In genomic region chr7:22934473-22935065, GRCh38 we compare ENCODE assay signal across 17 cellular contexts.
A peak's percentile ranks its signal among the peaks of the same experiment; 100 is the strongest.
DNase-seq lines count a peak whose midpoint lies in the region; ATAC-seq and TF ChIP-seq lines count a peak whose summit lies in the region.
"Had no signal": no experiment of that assay in that cellular context is flagged by ENCODE, and none has a peak within 500 bp of the region (broad histone marks: within the 10 kb centered on the region; RNA-seq: fewer than 3 reads in every experiment).

No MANE protein-coding gene starts in this region.

- no peak for TF ChIP-seq CTCF in epithelial cell of esophagus (IDR thresholded peaks at IDR 0.05; ENCODE audit: insufficient read depth, low read depth, low read length, missing control alignments)
- no peak for TF ChIP-seq CTCF in nephron progenitor cell (IDR thresholded peaks at IDR 0.05)
- TF ChIP-seq CTCF in GM10266 (IDR thresholded peaks at IDR 0.05; ENCODE audit: control insufficient read depth, insufficient read depth, low read depth, missing control alignments): no peak

- H3K27ac Mint-ChIP-seq in nephron progenitor cell: peak overlapping the region; percentile 76
- H3K27ac Mint-ChIP-seq: activated naive CD8-positive, alpha-beta T cell treated with anti-CD3 and anti-CD28 coated beads, Interleukin-2, amount 10 ng/mL, durations not matched to agents 7 days and 5 days; activated T-cell treated with anti-CD3 and anti-CD28 coated beads, Interleukin-2, amount 50 U/mL, for 72 hours; stimulated activated naive CD8-positive, alpha-beta T cell treated with anti-CD3 and anti-CD28 coated beads, Interleukin-15, Interleukin-2, amounts not matched to agents 100 ng/mL and 50 ng/mL, for 24 hours had no signal

- H3K4me3 Mint-ChIP-seq in nephron progenitor cell: no peak overlapping the region
- H3K4me3 Mint-ChIP-seq: activated naive CD8-positive, alpha-beta T cell treated with anti-CD3 and anti-CD28 coated beads, Interleukin-2, amount 10 ng/mL, durations not matched to agents 7 days and 5 days; activated T-cell treated with anti-CD3 and anti-CD28 coated beads, Interleukin-2, amount 50 U/mL, for 72 hours; stimulated activated naive CD8-positive, alpha-beta T cell treated with anti-CD3 and anti-CD28 coated beads, Interleukin-15, Interleukin-2, amounts not matched to agents 100 ng/mL and 50 ng/mL, for 24 hours had no signal

- ATAC-seq in GM21515 (IDR thresholded peaks at IDR 0.05; ENCODE audit: unreplicated experiment) (no peak), GM21423 (IDR thresholded peaks at IDR 0.05; ENCODE audit: unreplicated experiment) (no peak)
- ATAC-seq: activated T-cell treated with anti-CD3 and anti-CD28 coated beads, Interleukin-2, amount 50 U/mL, for 72 hours; PC-3 had no signal

- peaks cover 6% of the 10 kb centered on the region for H3K4me1 Mint-ChIP-seq in nephron progenitor cell
- H3K4me1 Mint-ChIP-seq: activated naive CD8-positive, alpha-beta T cell treated with anti-CD3 and anti-CD28 coated beads, Interleukin-2, amount 10 ng/mL, durations not matched to agents 7 days and 5 days had no signal

- no peaks in the 10 kb centered on the region for H3K27me3 Mint-ChIP-seq in nephron progenitor cell (ENCODE audit: low read depth, poor library complexity)

- peaks cover 10% of the 10 kb centered on the region for H3K36me3 Mint-ChIP-seq in nephron progenitor cell (ENCODE audit: low read depth)

- no peak overlapping the region for H3K4me3 ChIP-seq in epithelial cell of esophagus (ENCODE audit: low read length)
- H3K4me3 ChIP-seq: heart right ventricle had no signal

- DNase-seq in AG20443 (ENCODE audit: low spot score): peak; percentile 23
- DNase-seq in LHCN-M2 (ENCODE audit: low read depth): peak; percentile 98
- DNase-seq in epithelial cell of esophagus (ENCODE audit: low read depth): peak; percentile 7
- DNase-seq in nephron progenitor cell: no peak
- no peak for DNase-seq in GM10266 (ENCODE audit: extremely low spot score)
- no peak for DNase-seq in AML-193 (lab: John Stamatoyannopoulos, UW)
- DNase-seq: activated CD4-positive, alpha-beta T cell treated with anti-CD3 and anti-CD28 coated beads, Interleukin-2, amount 50 U/mL, for 48 hours; activated naive CD8-positive, alpha-beta T cell treated with anti-CD3 and anti-CD28 coated beads, Interleukin-2, amount 10 ng/mL, durations not matched to agents 7 days and 5 days; activated T-cell treated with anti-CD3 and anti-CD28 coated beads, Interleukin-2, amount 50 U/mL, for 72 hours; heart right ventricle; kidney; NCI-H2029 treated with DMSO at 0.1 percent for 48 hours; NCI-H526; PC-3 had no signal

- H3K9me3 Mint-ChIP-seq in nephron progenitor cell: peaks cover 18% of the 10 kb centered on the region
- H3K9me3 Mint-ChIP-seq: activated T-cell treated with anti-CD3 and anti-CD28 coated beads, Interleukin-2, amount 50 U/mL, for 72 hours had no signal

Comparison
In these comparisons a context has a peak if more than half of its experiments do, and no peak if none do; other contexts are left out.
1. DNase-seq: peak in AG20443 (single experiment), LHCN-M2 (single experiment) and epithelial cell of esophagus (single experiment); none in nephron progenitor cell (single experiment), GM10266 (single experiment) and AML-193 (0 of 2).